ENCODE assay signal across 1 cellular context in genomic region chr1:162497723-162498441, GRCh38.
TF ChIP-seq lines count a peak whose summit lies in the region.

Gene UHMK1 (plus strand): TSS chr1:162497818. CDS start chr1:162498001, 183 bp downstream.

TF ChIP-seq in HEK293, 187 proteins besides CTCF, POLR2A, EP300 and RAD21 (continued from another document and continues in another):
- TF ChIP-seq TSHZ1 (tag by site-specific recombination; IDR thresholded peaks at IDR 0.05; ENCODE audit: borderline replicate concordance): no peak
- peak; percentile 68 for TF ChIP-seq SP3 (tag by site-specific recombination; IDR thresholded peaks at IDR 0.05)
- peak; percentile 92 for TF ChIP-seq ZFP37 (tag by site-specific recombination; IDR thresholded peaks at IDR 0.05)
- TF ChIP-seq ZNF501 (tag by site-specific recombination; IDR thresholded peaks at IDR 0.05): 0 out of 2 replicates have a peak, but pooled peaks have one; percentile 69
- TF ChIP-seq ZSCAN18 (tag by site-specific recombination; IDR thresholded peaks at IDR 0.05): no peak
- no peak for TF ChIP-seq ZNF114 (tag by site-specific recombination; IDR thresholded peaks at IDR 0.05)
- TF ChIP-seq SCRT1 (tag by site-specific recombination; IDR thresholded peaks at IDR 0.05; ENCODE audit: borderline replicate concordance): no peak
- TF ChIP-seq ZNF2 (tag by site-specific recombination; IDR thresholded peaks at IDR 0.05): peak; percentile 81; the same call in 1 of the 2 replicates
- peak; percentile 56; the same call in 1 of the 2 replicates for TF ChIP-seq ZNF600 (tag by site-specific recombination; IDR thresholded peaks at IDR 0.05)
- no peak for TF ChIP-seq ZFP69B (tag by site-specific recombination; IDR thresholded peaks at IDR 0.05)
- no peak for TF ChIP-seq ZNF211 (tag by site-specific recombination; IDR thresholded peaks at IDR 0.05; ENCODE audit: low read depth)
- no peak for TF ChIP-seq INSM2 (tag by site-specific recombination; IDR thresholded peaks at IDR 0.05)
- no peak for TF ChIP-seq ZNF157 (tag by site-specific recombination; IDR thresholded peaks at IDR 0.05)
- no peak for TF ChIP-seq ZNF707 (tag by site-specific recombination; IDR thresholded peaks at IDR 0.05)
- no peak for TF ChIP-seq ZNF214 (tag by site-specific recombination; IDR thresholded peaks at IDR 0.05; ENCODE audit: borderline replicate concordance)
- no peak for TF ChIP-seq ZNF521 (tag by site-specific recombination; IDR thresholded peaks at IDR 0.05)
- no peak for TF ChIP-seq ZNF664 (tag by site-specific recombination; IDR thresholded peaks at IDR 0.05)
- TF ChIP-seq KLF7 (tag by site-specific recombination; IDR thresholded peaks at IDR 0.05; ENCODE audit: borderline replicate concordance): no peak
- TF ChIP-seq ZEB2 (tag by site-specific recombination; IDR thresholded peaks at IDR 0.05): peak; percentile 64
- no peak for TF ChIP-seq ZNF561 (tag by site-specific recombination; IDR thresholded peaks at IDR 0.05; ENCODE audit: borderline replicate concordance)
- TF ChIP-seq TRIM28 (IDR thresholded peaks at IDR 0.05; ENCODE audit: borderline replicate concordance, low read length): peak; percentile 20; the same call in 1 of the 2 replicates
- 0 out of 2 replicates have a peak, but pooled peaks have one; percentile 19 for TF ChIP-seq ZSCAN16 (tag by site-specific recombination; IDR thresholded peaks at IDR 0.05)
- TF ChIP-seq ZNF146 (tag by site-specific recombination; IDR thresholded peaks at IDR 0.05): no peak
- TF ChIP-seq ZNF112 (tag by site-specific recombination; IDR thresholded peaks at IDR 0.05): no peak
- peak; percentile 21; the same call in 1 of the 2 replicates for TF ChIP-seq KLF16 (tag by site-specific recombination; IDR thresholded peaks at IDR 0.05)
- TF ChIP-seq ZNF48 (tag by site-specific recombination; IDR thresholded peaks at IDR 0.05): no peak
- peak; percentile 74 for TF ChIP-seq OSR2 (tag by site-specific recombination; IDR thresholded peaks at IDR 0.05)
- TF ChIP-seq ZNF843 (tag by site-specific recombination; IDR thresholded peaks at IDR 0.05): peak; percentile 67
- no peak for TF ChIP-seq SETDB1 (IDR thresholded peaks at IDR 0.05; ENCODE audit: insufficient read length, low read length)
- no peak for TF ChIP-seq ZNF473 (tag by site-specific recombination; IDR thresholded peaks at IDR 0.05)
- TF ChIP-seq ZNF645 (tag by site-specific recombination; IDR thresholded peaks at IDR 0.05): no peak
- TF ChIP-seq ZFP41 (tag by site-specific recombination; IDR thresholded peaks at IDR 0.05; ENCODE audit: borderline replicate concordance): no peak
- peak; percentile 78 for TF ChIP-seq ZNF335 (tag by site-specific recombination; conservative IDR thresholded peaks at IDR 0.05)
- no peak for TF ChIP-seq ZNF155 (tag by site-specific recombination; IDR thresholded peaks at IDR 0.05)
- TF ChIP-seq ZBTB1 (tag by site-specific recombination; IDR thresholded peaks at IDR 0.05): no peak
- TF ChIP-seq ZNF624 (tag by site-specific recombination; IDR thresholded peaks at IDR 0.05): no peak
- TF ChIP-seq ZNF610 (tag by site-specific recombination; IDR thresholded peaks at IDR 0.05; ENCODE audit: borderline replicate concordance): 0 out of 2 replicates have a peak, but pooled peaks have one; percentile 61
- no peak for TF ChIP-seq ZNF639 (tag by site-specific recombination; IDR thresholded peaks at IDR 0.05)
- peak; percentile 94 for TF ChIP-seq PRDM10 (tag by site-specific recombination; IDR thresholded peaks at IDR 0.05)
- no peak for TF ChIP-seq ZNF202 (tag by site-specific recombination; IDR thresholded peaks at IDR 0.05; ENCODE audit: borderline replicate concordance)
- no peak for TF ChIP-seq ZNF404 (tag by site-specific recombination; IDR thresholded peaks at IDR 0.05)
- no peak for TF ChIP-seq KLF9 (tag by site-specific recombination; IDR thresholded peaks at IDR 0.05; ENCODE audit: low read depth)
- TF ChIP-seq ZBTB44 (tag by site-specific recombination; IDR thresholded peaks at IDR 0.05): no peak
- peak; percentile 77 for TF ChIP-seq ZBTB17 (tag by site-specific recombination; IDR thresholded peaks at IDR 0.05)
- TF ChIP-seq PATZ1 (tag by site-specific recombination; IDR thresholded peaks at IDR 0.05): peak; percentile 69
- no peak for TF ChIP-seq ZBTB21 (tag by site-specific recombination; IDR thresholded peaks at IDR 0.05)
- no peak for TF ChIP-seq ZNF140 (tag by site-specific recombination; IDR thresholded peaks at IDR 0.05)
- peak; percentile 29; the same call in 1 of the 2 replicates for TF ChIP-seq ZBTB20 (tag by site-specific recombination; IDR thresholded peaks at IDR 0.05)
- TF ChIP-seq ZNF18 (tag by site-specific recombination; IDR thresholded peaks at IDR 0.05): no peak
- TF ChIP-seq ZFP3 (tag by site-specific recombination; IDR thresholded peaks at IDR 0.05; ENCODE audit: low read depth): no peak
